ENCODE assay signal across 22 cellular contexts in genomic region chr4:145762719-145763118, GRCh38.
DNase-seq lines count a peak whose midpoint lies in the region; ATAC-seq, FAIRE-seq and TF ChIP-seq lines count a peak whose summit lies in the region.
"Had no signal": no experiment of that assay in that cellular context is flagged by ENCODE, and none has a peak within 500 bp of the region (broad histone marks: within the 10 kb centered on the region; RNA-seq: fewer than 3 reads in every experiment).

No MANE protein-coding gene starts in this region.

- H3K27ac Mint-ChIP-seq in GM23338 (no peak overlapping the region), T-cell (no peak overlapping the region)
- H3K27ac Mint-ChIP-seq: B cell; CD4-positive, CD25-positive, alpha-beta regulatory T cell; CD8-positive, alpha-beta T cell; HFFc6 had no signal

- POLR2A ChIA-PET in T-cell (lab: Charles Lee), result interaction anchor here in 1 of 2 donors (0.6 kb wide), 1 partner anchor 1320 kb away, joined by 3 read pairs; no protein-coding TSS in a partner anchor

- H4K8ac ChIP-seq in neuronal stem cell (ENCODE audit: low read depth, low read length), result no peak overlapping the region

- H3K27ac ChIP-seq in GM23338 (ENCODE audit: low read depth), result 0 out of 2 replicates have a peak overlapping the region, but pooled peaks have one; percentile 59
- H3K27ac ChIP-seq in esophagus muscularis mucosa (replicated peaks in 1 of 4), result no peak overlapping the region
- H3K27ac ChIP-seq in neuronal stem cell (replicated peaks; ENCODE audit: low read length), result no peak overlapping the region
- H3K27ac ChIP-seq: 22Rv1, BLaER1, C4-2B, GM23248 had no signal

- peak overlapping the region; percentile 48 for H3K18ac ChIP-seq in neuronal stem cell (ENCODE audit: low read length)

- WGBS in esophagus muscularis mucosa, result 95% methylated on average over 8 of the region's 8 CpGs
- no CpG with 5 or more reads among the region's 8 CpGs for WGBS in neuronal stem cell (ENCODE audit: extremely low coverage in 2 of 2, insufficient read length in 2 of 2, insufficient replicate concordance in 1 of 2), 2 donors

- TF ChIP-seq POLR2A in esophagus muscularis mucosa (IDR thresholded peaks at IDR 0.05; ENCODE audit: low read depth), result no peak
- no peak for TF ChIP-seq POLR2A in GM12891 (IDR thresholded peaks at IDR 0.05; ENCODE audit: low read depth, low read length)

- H2BK120ac ChIP-seq in neuronal stem cell (ENCODE audit: low read depth, low read length), result peak overlapping the region; percentile 16

- DNase-seq in GM23338 (ENCODE audit: low spot score) (no peak), esophagus muscularis mucosa (ENCODE audit: extremely low spot score) (peak; percentile 47), neuronal stem cell (ENCODE audit: low spot score) (no peak), T-cell (no peak), GM12891 (ENCODE audit: insufficient read length, low spot score) (no peak), NCI-H1105 treated with DMSO at 0.1 percent for 48 hours (lab: John Stamatoyannopoulos, UW) (no peak)
- DNase-seq: Caco-2; CD4-positive, CD25-positive, alpha-beta regulatory T cell; CD8-positive, alpha-beta T cell; DMS153; DND-41; GM23248; HFFc6 had no signal

- H4K91ac ChIP-seq in neuronal stem cell (ENCODE audit: low read depth, low read length, poor library complexity), result no peak overlapping the region

- TF ChIP-seq CTCF in GM23338 (conservative IDR thresholded peaks at IDR 0.05; ENCODE audit: low read depth in 2 of 2) (no peak), esophagus muscularis mucosa (IDR thresholded peaks at IDR 0.05) (no peak)

- H3K36me3 ChIP-seq in GM23338 (ENCODE audit: insufficient read depth) (peaks cover 38% of the 10 kb centered on the region), esophagus muscularis mucosa (peaks cover 18 to 67% (median 61%) of the 10 kb centered on the region in 4 donors), neuronal stem cell (replicated peaks in 1 of 2; ENCODE audit: control insufficient read depth in 2 of 2, insufficient read depth in 2 of 2, low read length in 2 of 2) (peaks cover 18 to 97% of the 10 kb centered on the region in 2 donors)

- no peak overlapping the region for H3K9ac ChIP-seq in neuronal stem cell (ENCODE audit: low read depth, low read length, poor library complexity)
- H3K9ac ChIP-seq: BLaER1, GM23248 had no signal

- H3K4me3 ChIP-seq in GM23338 (no peak overlapping the region), esophagus muscularis mucosa (no peak overlapping the region), neuronal stem cell (ENCODE audit: low read length in 2 of 2) (no peak overlapping the region)
- H3K4me3 ChIP-seq: BLaER1, GM23248, HAP-1 had no signal

- H3K9me3 ChIP-seq in esophagus muscularis mucosa (no peaks in the 10 kb centered on the region), neuronal stem cell (replicated peaks in 1 of 2; ENCODE audit: control insufficient read depth in 2 of 2, insufficient read depth in 1 of 2, low read depth in 1 of 2, low read length in 2 of 2) (peaks cover 0 to 9% of the 10 kb centered on the region in 2 donors)
- H3K9me3 ChIP-seq: Caco-2, HAP-1 had no signal

- no peak overlapping the region for H2BK5ac ChIP-seq in neuronal stem cell (ENCODE audit: low read length)

- H3K27me3 Mint-ChIP-seq in GM23338 (ENCODE audit: insufficient read depth, low read depth, poor library complexity) (peaks cover 2% of the 10 kb centered on the region), T-cell (no peaks in the 10 kb centered on the region)
- H3K27me3 Mint-ChIP-seq: B cell; CD4-positive, CD25-positive, alpha-beta regulatory T cell had no signal

- no peaks in the 10 kb centered on the region for H4K20me1 ChIP-seq in GM23338 (replicated peaks; ENCODE audit: insufficient read depth)
- H4K20me1 ChIP-seq: BLaER1 had no signal

- H3K14ac ChIP-seq in neuronal stem cell (ENCODE audit: low read length), result no peak overlapping the region

- FAIRE-seq in GM12891 (lab: Jason Lieb, UNC), result no peak
- FAIRE-seq: A204.1, G401.6, GM19239, H54 had no signal

- no peaks in the 10 kb centered on the region for H3K27me3 ChIP-seq in GM23338 (ENCODE audit: insufficient read depth)
- no peaks in the 10 kb centered on the region for H3K27me3 ChIP-seq in esophagus muscularis mucosa
- no peaks in the 10 kb centered on the region for H3K27me3 ChIP-seq in neuronal stem cell (ENCODE audit: control insufficient read depth in 3 of 3, insufficient read depth in 3 of 3, low read depth in 1 of 3, low read length in 3 of 3)
- H3K27me3 ChIP-seq: BLaER1 had no signal

- no peak overlapping the region for H2AFZ ChIP-seq in GM23338
- no peak overlapping the region for H2AFZ ChIP-seq in neuronal stem cell (ENCODE audit: low read length)
- H2AFZ ChIP-seq: GM23248 had no signal

- H3K4me2 ChIP-seq in GM23338 (no peak overlapping the region), neuronal stem cell (ENCODE audit: insufficient read depth, low read length, poor library complexity, severe bottlenecking) (no peak overlapping the region)
- H3K4me2 ChIP-seq: BLaER1 had no signal

- no peak for ATAC-seq in GM23338
- no peak for ATAC-seq in T-cell (replicated peaks in 1 of 4)
- ATAC-seq: CD8-positive, alpha-beta T cell had no signal

- H3K9me2 ChIP-seq in GM23338 (ENCODE audit: insufficient read depth), result no peaks in the 10 kb centered on the region

- H3K36me3 Mint-ChIP-seq in GM23338 (ENCODE audit: low read depth) (peaks cover 73% of the 10 kb centered on the region), T-cell (peaks cover 80% of the 10 kb centered on the region)

- no peak overlapping the region for H2BK12ac ChIP-seq in neuronal stem cell (ENCODE audit: low read length)

- no peaks in the 10 kb centered on the region for H3K79me2 ChIP-seq in GM23338 (replicated peaks; ENCODE audit: insufficient read depth)

- H3K4me1 Mint-ChIP-seq in GM23338 (peaks cover 2% of the 10 kb centered on the region; the same call in 2 of the 3 replicates), T-cell (no peaks in the 10 kb centered on the region)
- H3K4me1 Mint-ChIP-seq: B cell; CD4-positive, CD25-positive, alpha-beta regulatory T cell had no signal

- 0 out of 2 replicates have a peak, but pooled peaks cover 4% of the 10 kb centered on the region for H3F3A ChIP-seq in GM23338 (replicated peaks; ENCODE audit: low read depth)

- no peaks in the 10 kb centered on the region for H3K79me1 ChIP-seq in neuronal stem cell (ENCODE audit: low read depth, low read length)

- CTCF ChIA-PET in T-cell (lab: Charles Lee), result interaction anchor here in 1 of 2 donors (0.5 kb wide), 1 partner anchor 378 kb away, joined by 3 read pairs; no protein-coding TSS in a partner anchor

- no peak overlapping the region for H2BK15ac ChIP-seq in neuronal stem cell (ENCODE audit: low read length)

- TF ChIP-seq EP300 in esophagus muscularis mucosa (IDR thresholded peaks at IDR 0.05), result no peak

- H2AK5ac ChIP-seq in neuronal stem cell (ENCODE audit: low read depth, low read length), result no peak overlapping the region

- H3K4me3 Mint-ChIP-seq in GM23338 (no peak overlapping the region), T-cell (no peak overlapping the region)
- H3K4me3 Mint-ChIP-seq: B cell; CD4-positive, CD25-positive, alpha-beta regulatory T cell; CD8-positive, alpha-beta T cell; HFFc6 had no signal

- H3K9me3 Mint-ChIP-seq in GM23338, result no peaks in the 10 kb centered on the region
- H3K9me3 Mint-ChIP-seq in T-cell, result peaks cover 0 to 5% (median 2%) of the 10 kb centered on the region in 3 donors
- H3K9me3 Mint-ChIP-seq: CD8-positive, alpha-beta T cell; HFFc6 had no signal

- H3K4me1 ChIP-seq in GM23338 (ENCODE audit: insufficient read depth), result no peaks in the 10 kb centered on the region
- H3K4me1 ChIP-seq in esophagus muscularis mucosa, result no peaks in the 10 kb centered on the region
- no peaks in the 10 kb centered on the region for H3K4me1 ChIP-seq in neuronal stem cell (ENCODE audit: control insufficient read depth in 2 of 2, insufficient read depth in 1 of 2, low read depth in 1 of 2, low read length in 2 of 2)
- H3K4me1 ChIP-seq: BLaER1, Caco-2, HAP-1 had no signal

- intact Hi-C loops in esophagus muscularis mucosa (cut with DNase I), result no loop called here

- no peak overlapping the region for H3K4ac ChIP-seq in neuronal stem cell (ENCODE audit: low read length)

- H3K23ac ChIP-seq in neuronal stem cell (ENCODE audit: low read depth, low read length, poor library complexity), result no peak overlapping the region

TF ChIP-seq in GM23338, 12 proteins besides CTCF, POLR2A, EP300 and RAD21 (continues in another document):
- no peak for TF ChIP-seq STAT1 (IDR thresholded peaks at IDR 0.05; ENCODE audit: unreplicated experiment)
- no peak for TF ChIP-seq ZNF114 (CRISPR knock-in tag; IDR thresholded peaks at IDR 0.05)

TF ChIP-seq in GM12891, 5 proteins besides CTCF, POLR2A, EP300 and RAD21:
- TF ChIP-seq SPI1 (IDR thresholded peaks at IDR 0.05; ENCODE audit: low read depth, low read length) (no peak), POU2F2 (IDR thresholded peaks at IDR 0.05; ENCODE audit: low read depth, low read length) (no peak), TAF1 (IDR thresholded peaks at IDR 0.05; ENCODE audit: low read depth, low read length) (no peak), PAX5 (IDR thresholded peaks at IDR 0.05; ENCODE audit: insufficient read depth, low read length, severe bottlenecking) (no peak), POLR2AphosphoS5 (IDR thresholded peaks at IDR 0.05; ENCODE audit: low read depth, low read length) (no peak)
